ENCODE assay signal across 8 cellular contexts in genomic region chr18:26227051-26227672, GRCh38. TPM values are rescaled to one million over a fixed set of nuclear protein-coding genes. Genes with fewer than 3 reads are reported as not detected.
DNase-seq lines count a peak whose midpoint lies in the region; ATAC-seq and TF ChIP-seq lines count a peak whose summit lies in the region.

No MANE protein-coding gene starts in this region.

- no peaks in the 10 kb centered on the region for H3K36me3 Mint-ChIP-seq in Caco-2 (ENCODE audit: insufficient read depth, unreplicated experiment)
- H3K36me3 Mint-ChIP-seq in activated CD8-positive, alpha-beta T cell treated with anti-CD3 and anti-CD28 coated beads, Interleukin-2, amount 10 ng/mL, durations not matched to agents 7 days and 5 days (ENCODE audit: low read depth): peaks cover 3% of the 10 kb centered on the region

- H3K4me1 ChIP-seq in Caco-2: no peaks in the 10 kb centered on the region
- peaks cover 0 to 23% (median 13%) of the 10 kb centered on the region in 5 donors for H3K4me1 ChIP-seq in subcutaneous abdominal adipose tissue (ENCODE audit: control insufficient read depth in 5 of 5, insufficient read depth in 5 of 5, low read length in 5 of 5)

- peak overlapping the region; percentile 81 for H3K4me3 ChIP-seq in Caco-2 (ENCODE audit: low read depth, low read length)
- peak overlapping the region; percentile 69 to 95 (median 86) for H3K4me3 ChIP-seq in subcutaneous abdominal adipose tissue (ENCODE audit: low read depth in 1 of 5, low read length in 5 of 5)

- H3K9me3 Mint-ChIP-seq in Caco-2 (ENCODE audit: unreplicated experiment): no peaks in the 10 kb centered on the region
- peaks cover 2% of the 10 kb centered on the region for H3K9me3 Mint-ChIP-seq in activated CD8-positive, alpha-beta T cell treated with anti-CD3 and anti-CD28 coated beads, Interleukin-2, amount 10 ng/mL, durations not matched to agents 7 days and 5 days (ENCODE audit: insufficient read depth)

- H3K27me3 Mint-ChIP-seq in Caco-2 (ENCODE audit: insufficient read depth, unreplicated experiment): peaks cover under 1% of the 10 kb centered on the region
- peaks cover 4% of the 10 kb centered on the region for H3K27me3 Mint-ChIP-seq in activated CD8-positive, alpha-beta T cell treated with anti-CD3 and anti-CD28 coated beads, Interleukin-2, amount 10 ng/mL, durations not matched to agents 7 days and 5 days (ENCODE audit: low read depth)

- H3K9me3 ChIP-seq in Caco-2 (no peaks in the 10 kb centered on the region), subcutaneous abdominal adipose tissue (ENCODE audit: control insufficient read depth in 5 of 5, low read length in 5 of 5) (no peaks in the 10 kb centered on the region)

- DNase-seq in Caco-2 (peak in 1 of 2 experiments; percentile 1), iPS-NIHi7 (ENCODE audit: extremely low spot score) (peak; percentile 20), HuH-7 (ENCODE audit: low spot score) (no peak), iPS-NIHi11 (ENCODE audit: low spot score) (no peak)
- DNase-seq in activated CD8-positive, alpha-beta T cell treated with anti-CD3 and anti-CD28 coated beads, Interleukin-2, amount 10 ng/mL, durations not matched to agents 7 days and 5 days: no peak
- DNase-seq in activated CD4-positive, CD25-positive, alpha-beta regulatory T cell treated with anti-CD3 and anti-CD28 coated beads, Interleukin-2, amount 50 U/mL, for 72 hours: no peak

- H3K9ac ChIP-seq in subcutaneous abdominal adipose tissue (ENCODE audit: low read length in 5 of 5): peak overlapping the region; percentile 63 to 88 (median 83)

- H3K27ac ChIP-seq in subcutaneous abdominal adipose tissue (ENCODE audit: low read depth, low read length): peak overlapping the region; percentile 72

- POLR2A ChIA-PET in Caco-2 (lab: Charles Lee): no interaction called here
- POLR2A ChIA-PET in activated CD8-positive, alpha-beta T cell treated with anti-CD3 and anti-CD28 coated beads, Interleukin-2, amount 10 ng/mL, durations not matched to agents 7 days and 5 days (lab: Charles Lee): interaction anchor here (0.7 to 2.2 kb wide), 4 partner anchors 12 to 138 kb away, joined by 3 to 12 read pairs (median 3); no protein-coding TSS in a partner anchor

- TF ChIP-seq CTCF in Caco-2 (IDR thresholded peaks at IDR 0.05; ENCODE audit: insufficient read depth in 1 of 2, low read depth in 1 of 2, low read length in 1 of 2, severe bottlenecking in 1 of 2, unreplicated experiment in 1 of 2): no peak

- ATAC-seq in HG03064 (IDR thresholded peaks at IDR 0.05; ENCODE audit: low read depth, unreplicated experiment): peak; percentile 13
- ATAC-seq in activated CD8-positive, alpha-beta T cell treated with anti-CD3 and anti-CD28 coated beads, Interleukin-2, amount 10 ng/mL, durations not matched to agents 7 days and 5 days: no peak

- CTCF ChIA-PET in Caco-2 (lab: Charles Lee): no interaction called here
- CTCF ChIA-PET in activated CD8-positive, alpha-beta T cell treated with anti-CD3 and anti-CD28 coated beads, Interleukin-2, amount 10 ng/mL, durations not matched to agents 7 days and 5 days (lab: Charles Lee): interaction anchor here (1.3 to 1.4 kb wide), 2 partner anchors 28 to 38 kb away, joined by 4 read pairs; no protein-coding TSS in a partner anchor

- BruUV-seq in Caco-2 (replicated peaks; lab: Mats Ljungman, UMichigan): no TSS peak

- H3K36me3 ChIP-seq in Caco-2 (ENCODE audit: control insufficient read depth, insufficient read depth, low read length) (no peaks in the 10 kb centered on the region), subcutaneous abdominal adipose tissue (ENCODE audit: control insufficient read depth in 5 of 5, insufficient read depth in 5 of 5, low read length in 5 of 5) (no peaks in the 10 kb centered on the region)

- H3K27ac Mint-ChIP-seq in Caco-2 (ENCODE audit: unreplicated experiment): no peak overlapping the region
- H3K27ac Mint-ChIP-seq in activated CD8-positive, alpha-beta T cell treated with anti-CD3 and anti-CD28 coated beads, Interleukin-2, amount 10 ng/mL, durations not matched to agents 7 days and 5 days: peak overlapping the region; percentile 87

- no peaks in the 10 kb centered on the region for H3K4me1 Mint-ChIP-seq in Caco-2 (ENCODE audit: low read depth, unreplicated experiment)
- peaks cover 35% of the 10 kb centered on the region for H3K4me1 Mint-ChIP-seq in activated CD8-positive, alpha-beta T cell treated with anti-CD3 and anti-CD28 coated beads, Interleukin-2, amount 10 ng/mL, durations not matched to agents 7 days and 5 days (ENCODE audit: low read depth)

- peak overlapping the region; percentile 80 for H3K4me3 Mint-ChIP-seq in Caco-2 (ENCODE audit: unreplicated experiment)
- peak overlapping the region; percentile 95 for H3K4me3 Mint-ChIP-seq in activated CD8-positive, alpha-beta T cell treated with anti-CD3 and anti-CD28 coated beads, Interleukin-2, amount 10 ng/mL, durations not matched to agents 7 days and 5 days

- H3K27me3 ChIP-seq in Caco-2 (replicated peaks; ENCODE audit: control insufficient read depth, insufficient read depth, low read length) (no peaks in the 10 kb centered on the region), subcutaneous abdominal adipose tissue (ENCODE audit: control insufficient read depth in 5 of 5, insufficient read depth in 4 of 5, low read length in 5 of 5) (no peaks in the 10 kb centered on the region)

- intact Hi-C loops in Caco-2 (cut with micrococcal nuclease; ENCODE audit: unreplicated experiment): no loop called here

RNA-seq across cellular contexts. Expression of gene TAF4B, which starts 0.9 kb away (rescaled TPM):
- 2.5 and 2.6 TPM in 2 replicates for total RNA-seq in Caco-2 (2022)
- 1 to 10 TPM; 8.1 to 8.5 TPM for total RNA-seq in activated CD8-positive, alpha-beta T cell treated with anti-CD3 and anti-CD28 coated beads, Interleukin-2, amount 10 ng/mL, durations not matched to agents 7 days and 5 days
